In genomic region chr11:126335463-126335760, GRCh38 we compare ENCODE assay signal across 2 cellular contexts.
A peak's percentile ranks its signal among the peaks of the same experiment; 100 is the strongest.
TF ChIP-seq lines count a peak whose summit lies in the region.

No MANE protein-coding gene starts in this region.

TF ChIP-seq in H1, 55 proteins besides CTCF, POLR2A, EP300 and RAD21:
- TF ChIP-seq SAP30 (IDR thresholded peaks at IDR 0.05; ENCODE audit: insufficient read depth, insufficient replicate concordance, low read length) (no peak), BCL11A (IDR thresholded peaks at IDR 0.05; ENCODE audit: low read depth in 2 of 2, low read length in 2 of 2) (no peak), ASH2L (IDR thresholded peaks at IDR 0.05; ENCODE audit: low read length) (no peak), CHD1 (IDR thresholded peaks at IDR 0.05; ENCODE audit: low read depth, low read length) (no peak), ZNF274 (IDR thresholded peaks at IDR 0.05; ENCODE audit: borderline replicate concordance, extremely low read depth, low read length) (no peak), EZH2 (IDR thresholded peaks at IDR 0.05; ENCODE audit: low read depth, low read length, severe bottlenecking) (no peak), CBX8 (IDR thresholded peaks at IDR 0.05; ENCODE audit: borderline replicate concordance, low read depth, low read length) (no peak), USF2 (IDR thresholded peaks at IDR 0.05; ENCODE audit: low read length) (no peak), CREB1 (IDR thresholded peaks at IDR 0.05) (no peak), TEAD4 (IDR thresholded peaks at IDR 0.05; ENCODE audit: low read depth, low read length) (no peak), HDAC2 (IDR thresholded peaks at IDR 0.05; ENCODE audit: borderline replicate concordance in 1 of 2, low read depth in 2 of 2, low read length in 2 of 2) (no peak)

TF ChIP-seq in liver, 16 proteins besides CTCF, POLR2A, EP300 and RAD21:
- TF ChIP-seq HNF4A (conservative IDR thresholded peaks at IDR 0.05) (peak; percentile 63 to 71), SP1 (IDR thresholded peaks at IDR 0.05) (peak; percentile 43), NR2F2 (IDR thresholded peaks at IDR 0.05) (peak; percentile 68), ZBTB33 (IDR thresholded peaks at IDR 0.05) (no peak), RXRA (IDR thresholded peaks at IDR 0.05) (peak; percentile 64 to 74)
